ENCODE assay signal across 12 cellular contexts in genomic region chr15:88658972-88659931, GRCh38. TPM values are rescaled to one million over a fixed set of nuclear protein-coding genes. Genes with fewer than 3 reads are reported as not detected.
DNase-seq lines count a peak whose midpoint lies in the region; ATAC-seq and TF ChIP-seq lines count a peak whose summit lies in the region.
"Had no signal": no experiment of that assay in that cellular context is flagged by ENCODE, and none has a peak within 500 bp of the region (broad histone marks: within the 10 kb centered on the region; RNA-seq: fewer than 3 reads in every experiment).

No MANE protein-coding gene starts in this region.

- no peaks in the 10 kb centered on the region for H3K9me3 Mint-ChIP-seq in activated CD8-positive, alpha-beta T cell treated with anti-CD3 and anti-CD28 coated beads for 36 hours
- H3K9me3 Mint-ChIP-seq in activated CD8-positive, alpha-beta T cell treated with anti-CD3 and anti-CD28 coated beads, Interleukin-2, amount 10 ng/mL, durations not matched to agents 7 days and 5 days (ENCODE audit: insufficient read depth), result no peaks in the 10 kb centered on the region

- intact Hi-C loops in activated CD8-positive, alpha-beta T cell treated with anti-CD3 and anti-CD28 coated beads for 36 hours (cut with micrococcal nuclease), result no loop called here
- intact Hi-C loops in ascending aorta (cut with DNase I), result loop anchor here (5.0 to 10.0 kb wide), 4 partner anchors 88 to 516 kb away; no protein-coding TSS in a partner anchor

- no peak for DNase-seq in activated CD8-positive, alpha-beta T cell treated with anti-CD3 and anti-CD28 coated beads for 36 hours
- no peak for DNase-seq in activated CD8-positive, alpha-beta T cell treated with anti-CD3 and anti-CD28 coated beads, Interleukin-2, amount 10 ng/mL, durations not matched to agents 7 days and 5 days
- DNase-seq in ascending aorta (ENCODE audit: low spot score in 2 of 2), result no peak
- DNase-seq in right atrium auricular region (ENCODE audit: low spot score), result peak; percentile 56
- peak in 24 of 49 donors; percentile 21 to 67 (median 43) for DNase-seq in substantia nigra (lab: John Stamatoyannopoulos, UW)
- no peak for DNase-seq in SW 1271 (lab: John Stamatoyannopoulos, UW)
- DNase-seq in NCI-H345 treated with DMSO at 0.1 percent for 48 hours (lab: John Stamatoyannopoulos, UW; ENCODE audit: unreplicated experiment), result no peak
- DNase-seq: gastrocnemius medialis, NCI-H82, T1000 had no signal

- peaks cover 2% of the 10 kb centered on the region for H3K36me3 Mint-ChIP-seq in activated CD8-positive, alpha-beta T cell treated with anti-CD3 and anti-CD28 coated beads for 36 hours (ENCODE audit: low read depth)
- peaks cover 10% of the 10 kb centered on the region for H3K36me3 Mint-ChIP-seq in activated CD8-positive, alpha-beta T cell treated with anti-CD3 and anti-CD28 coated beads, Interleukin-2, amount 10 ng/mL, durations not matched to agents 7 days and 5 days (ENCODE audit: low read depth)

- H3K9me3 ChIP-seq in ascending aorta (no peaks in the 10 kb centered on the region), right atrium auricular region (no peaks in the 10 kb centered on the region)
- H3K9me3 ChIP-seq: gastrocnemius medialis, thoracic aorta had no signal

- CTCF ChIA-PET in activated CD8-positive, alpha-beta T cell treated with anti-CD3 and anti-CD28 coated beads for 36 hours (lab: Charles Lee), result interaction anchor here (1.1 to 5.2 kb wide), 3 partner anchors 27 to 204 kb away, joined by 3 to 37 read pairs (median 5); no protein-coding TSS in a partner anchor
- CTCF ChIA-PET in activated CD8-positive, alpha-beta T cell treated with anti-CD3 and anti-CD28 coated beads, Interleukin-2, amount 10 ng/mL, durations not matched to agents 7 days and 5 days (lab: Charles Lee), result interaction anchor here (0.9 to 1.9 kb wide), 3 partner anchors 21 to 35 kb away, joined by 4 to 10 read pairs (median 4); partner anchors contain the start of gene ISG20

- H3K4me1 Mint-ChIP-seq in activated CD8-positive, alpha-beta T cell treated with anti-CD3 and anti-CD28 coated beads for 36 hours (ENCODE audit: low read depth), result peaks cover 65% of the 10 kb centered on the region
- H3K4me1 Mint-ChIP-seq in activated CD8-positive, alpha-beta T cell treated with anti-CD3 and anti-CD28 coated beads, Interleukin-2, amount 10 ng/mL, durations not matched to agents 7 days and 5 days (ENCODE audit: low read depth), result peaks cover 15% of the 10 kb centered on the region

- TF ChIP-seq CTCF in activated CD8-positive, alpha-beta T cell treated with anti-CD3 and anti-CD28 coated beads for 36 hours (IDR thresholded peaks at IDR 0.05), result no peak
- TF ChIP-seq CTCF in ascending aorta (IDR thresholded peaks at IDR 0.05) (no peak), right atrium auricular region (IDR thresholded peaks at IDR 0.05) (no peak)

- H3K27ac Mint-ChIP-seq in activated CD8-positive, alpha-beta T cell treated with anti-CD3 and anti-CD28 coated beads for 36 hours, result no peak overlapping the region
- no peak overlapping the region for H3K27ac Mint-ChIP-seq in activated CD8-positive, alpha-beta T cell treated with anti-CD3 and anti-CD28 coated beads, Interleukin-2, amount 10 ng/mL, durations not matched to agents 7 days and 5 days

- H3K4me1 ChIP-seq in ascending aorta, result peaks cover 4 to 28% of the 10 kb centered on the region in 2 donors
- no peaks in the 10 kb centered on the region for H3K4me1 ChIP-seq in right atrium auricular region

- no peaks in the 10 kb centered on the region for H3K36me3 ChIP-seq in ascending aorta
- H3K36me3 ChIP-seq in right atrium auricular region, result no peaks in the 10 kb centered on the region
- H3K36me3 ChIP-seq: gastrocnemius medialis, thoracic aorta had no signal

- H3K4me3 ChIP-seq in ascending aorta (no peak overlapping the region), right atrium auricular region (no peak overlapping the region)
- H3K4me3 ChIP-seq: gastrocnemius medialis, thoracic aorta had no signal

- ATAC-seq in activated CD8-positive, alpha-beta T cell treated with anti-CD3 and anti-CD28 coated beads for 36 hours, result peak; percentile 55
- no peak for ATAC-seq in activated CD8-positive, alpha-beta T cell treated with anti-CD3 and anti-CD28 coated beads, Interleukin-2, amount 10 ng/mL, durations not matched to agents 7 days and 5 days
- ATAC-seq in GM18867 (IDR thresholded peaks at IDR 0.05; ENCODE audit: unreplicated experiment), result no peak

- POLR2A ChIA-PET in activated CD8-positive, alpha-beta T cell treated with anti-CD3 and anti-CD28 coated beads for 36 hours (lab: Charles Lee), result interaction anchor here (0.6 to 1.7 kb wide), 5 partner anchors 10 to 192 kb away, joined by 3 to 5 read pairs (median 4); partner anchors contain the start of genes MRPL46 and MRPS11
- POLR2A ChIA-PET in activated CD8-positive, alpha-beta T cell treated with anti-CD3 and anti-CD28 coated beads, Interleukin-2, amount 10 ng/mL, durations not matched to agents 7 days and 5 days (lab: Charles Lee), result interaction anchor here (1.3 to 3.1 kb wide), 4 partner anchors 9 to 192 kb away, joined by 3 to 10 read pairs (median 4); partner anchors contain the start of genes MRPL46 and MRPS11

- peak overlapping the region; percentile 41 to 49 for H3K27ac ChIP-seq in ascending aorta
- H3K27ac ChIP-seq in right atrium auricular region, result no peak overlapping the region
- peak overlapping the region; percentile 31 for H3K27ac ChIP-seq in substantia nigra (ENCODE audit: low read depth, low read length, poor library complexity, severe bottlenecking)
- H3K27ac ChIP-seq: gastrocnemius medialis had no signal

- no peaks in the 10 kb centered on the region for H3K27me3 Mint-ChIP-seq in activated CD8-positive, alpha-beta T cell treated with anti-CD3 and anti-CD28 coated beads for 36 hours
- no peaks in the 10 kb centered on the region for H3K27me3 Mint-ChIP-seq in activated CD8-positive, alpha-beta T cell treated with anti-CD3 and anti-CD28 coated beads, Interleukin-2, amount 10 ng/mL, durations not matched to agents 7 days and 5 days (ENCODE audit: low read depth)

- H3K27me3 ChIP-seq in ascending aorta (no peaks in the 10 kb centered on the region), right atrium auricular region (no peaks in the 10 kb centered on the region)
- H3K27me3 ChIP-seq: gastrocnemius medialis had no signal

- H3K4me3 Mint-ChIP-seq in activated CD8-positive, alpha-beta T cell treated with anti-CD3 and anti-CD28 coated beads for 36 hours, result no peak overlapping the region
- H3K4me3 Mint-ChIP-seq in activated CD8-positive, alpha-beta T cell treated with anti-CD3 and anti-CD28 coated beads, Interleukin-2, amount 10 ng/mL, durations not matched to agents 7 days and 5 days, result no peak overlapping the region

RNA-seq across cellular contexts. Expression of gene ISG20, which starts 20.4 kb away (rescaled TPM):
- total RNA-seq in activated CD8-positive, alpha-beta T cell treated with anti-CD3 and anti-CD28 coated beads for 36 hours, result 10 to 100 TPM; 75.1 to 82.8 TPM
- 100 to 1,000 TPM; 141 to 151 TPM for total RNA-seq in activated CD8-positive, alpha-beta T cell treated with anti-CD3 and anti-CD28 coated beads, Interleukin-2, amount 10 ng/mL, durations not matched to agents 7 days and 5 days
- total RNA-seq in ascending aorta (5.3 TPM), right atrium auricular region (10 to 100 TPM in 1 of 2 donors, 1 to 10 TPM in 1; 2.3 to 11.1 TPM)

RNA-seq across cellular contexts. Expression of gene AEN, which starts 38.1 kb away (rescaled TPM):
- 10 to 100 TPM; 55.2 to 58.4 TPM for total RNA-seq in activated CD8-positive, alpha-beta T cell treated with anti-CD3 and anti-CD28 coated beads for 36 hours
- 10 to 100 TPM; 52.6 to 53.2 TPM for total RNA-seq in activated CD8-positive, alpha-beta T cell treated with anti-CD3 and anti-CD28 coated beads, Interleukin-2, amount 10 ng/mL, durations not matched to agents 7 days and 5 days
- total RNA-seq in ascending aorta (13.5 TPM), right atrium auricular region (1 to 10 TPM; 5.1 to 8.0 TPM)

Comparison
In these comparisons a context has a peak if more than half of its experiments do, and no peak if none do; other contexts are left out.
1. H3K27ac ChIP-seq: peak in ascending aorta (2 of 2) and substantia nigra (single experiment); none in right atrium auricular region (0 of 2).
2. RNA of gene ISG20, which starts 20.4 kb away (total RNA-seq): 141 to 151 TPM in activated CD8-positive, alpha-beta T cell treated with anti-CD3 and anti-CD28 coated beads, Interleukin-2, amount 10 ng/mL, durations not matched to agents 7 days and 5 days and 75.1 to 82.8 TPM in activated CD8-positive, alpha-beta T cell treated with anti-CD3 and anti-CD28 coated beads for 36 hours; 2.3 to 11.1 TPM in right atrium auricular region and 5.3 TPM in ascending aorta (single experiment); every median in the first group is over 4 times any median in the second.